ENCODE assay signal across 19 cellular contexts in genomic region chr15:72006382-72006781, GRCh38.
DNase-seq lines count a peak whose midpoint lies in the region; ATAC-seq, FAIRE-seq and TF ChIP-seq lines count a peak whose summit lies in the region.
"Had no signal": no experiment of that assay in that cellular context is flagged by ENCODE, and none has a peak within 500 bp of the region (broad histone marks: within the 10 kb centered on the region; RNA-seq: fewer than 3 reads in every experiment).

No MANE protein-coding gene starts in this region.

- dilution Hi-C loops in IMR-90 (cut with HindIII; ENCODE audit: low sequenced_read_pairs, unreplicated experiment), result no loop called here

- no peak for FAIRE-seq in GM12878 (lab: Jason Lieb, UNC)
- FAIRE-seq: G401.6, H54, K562 had no signal

- no peak for DNase-seq in Caco-2
- DNase-seq in IMR-90, result no peak
- no peak for DNase-seq in GM12878 (ENCODE audit: low read depth, low spot score)
- DNase-seq in stimulated activated naive B cell treated with anti-CD40 and anti-IgM and Interleukin-4, amounts not matched to agents 10 μg/mL and 1 μg/mL and 100 μg/mL, for 72 hours, result no peak
- DNase-seq in uterus, result no peak
- DNase-seq in activated T-cell treated with anti-CD3 and anti-CD28 coated beads, Interleukin-2, amount 50 U/mL, for 72 hours, result no peak
- no peak for DNase-seq in NAMALWA (ENCODE audit: low spot score)
- DNase-seq: 8988T; CD8-positive, alpha-beta T cell; DMS 273 treated with DMSO at 0.1 percent for 48 hours; DMS53; DND-41; HCEC 1CT had no signal

- H3K14ac ChIP-seq in IMR-90 (replicated peaks; ENCODE audit: low read depth, low read length), result no peak overlapping the region

- H3K9ac ChIP-seq in IMR-90 (ENCODE audit: low read depth, low read length) (no peak overlapping the region), GM12878 (ENCODE audit: control insufficient read depth, insufficient read depth, low read length) (no peak overlapping the region)
- H3K9ac ChIP-seq: BLaER1 treated with 17β-estradiol and CSF1 and Interleukin-3, amounts not matched to agents 10 nM and 100 nM had no signal

- no peak overlapping the region for H3K4ac ChIP-seq in IMR-90 (ENCODE audit: low read depth, low read length)

- TF ChIP-seq POLR2A in IMR-90 (IDR thresholded peaks at IDR 0.05; ENCODE audit: low read depth, low read length) (no peak), GM12878 (IDR thresholded peaks at IDR 0.05; ENCODE audit: low read depth, low read length) (no peak), uterus (IDR thresholded peaks at IDR 0.05) (no peak)

- H3K27me3 Mint-ChIP-seq in Caco-2 (ENCODE audit: insufficient read depth, unreplicated experiment), result no peaks in the 10 kb centered on the region
- H3K27me3 Mint-ChIP-seq in stimulated activated naive B cell treated with anti-CD40 and anti-IgM and Interleukin-4, amounts not matched to agents 10 μg/mL and 1 μg/mL and 100 μg/mL, for 72 hours, result no peaks in the 10 kb centered on the region
- no peaks in the 10 kb centered on the region for H3K27me3 Mint-ChIP-seq in activated T-cell treated with anti-CD3 and anti-CD28 coated beads, Interleukin-2, amount 50 U/mL, for 72 hours (ENCODE audit: low read depth)

- peak overlapping the region; percentile 66 for H3K27ac Mint-ChIP-seq in Caco-2 (ENCODE audit: unreplicated experiment)
- no peak overlapping the region for H3K27ac Mint-ChIP-seq in stimulated activated naive B cell treated with anti-CD40 and anti-IgM and Interleukin-4, amounts not matched to agents 10 μg/mL and 1 μg/mL and 100 μg/mL, for 72 hours
- H3K27ac Mint-ChIP-seq in activated T-cell treated with anti-CD3 and anti-CD28 coated beads, Interleukin-2, amount 50 U/mL, for 72 hours, result no peak overlapping the region
- H3K27ac Mint-ChIP-seq: GM23338 had no signal

- H3K4me1 ChIP-seq in Caco-2 (peaks cover 28% of the 10 kb centered on the region), IMR-90 (ENCODE audit: control insufficient read depth, insufficient read depth, low read length) (no peaks in the 10 kb centered on the region), GM12878 (ENCODE audit: control insufficient read depth, insufficient read depth, low read length) (no peaks in the 10 kb centered on the region), uterus (no peaks in the 10 kb centered on the region)
- H3K4me1 ChIP-seq: BLaER1 treated with 17β-estradiol and CSF1 and Interleukin-3, amounts not matched to agents 10 nM and 100 nM had no signal

- no peaks in the 10 kb centered on the region for H3K9me3 Mint-ChIP-seq in Caco-2 (ENCODE audit: unreplicated experiment)
- no peaks in the 10 kb centered on the region for H3K9me3 Mint-ChIP-seq in stimulated activated naive B cell treated with anti-CD40 and anti-IgM and Interleukin-4, amounts not matched to agents 10 μg/mL and 1 μg/mL and 100 μg/mL, for 72 hours
- no peaks in the 10 kb centered on the region for H3K9me3 Mint-ChIP-seq in activated T-cell treated with anti-CD3 and anti-CD28 coated beads, Interleukin-2, amount 50 U/mL, for 72 hours
- H3K9me3 Mint-ChIP-seq: CD8-positive, alpha-beta T cell; GM23338 had no signal

- CTCF ChIA-PET in Caco-2 (lab: Charles Lee) (no interaction called here), IMR-90 (lab: Yijun Ruan, JAX) (no interaction called here), GM12878 (lab: Yijun Ruan, JAX) (no interaction called here)

- SMC1A ChIA-PET in GM12878 (lab: Charles Lee; ENCODE audit: uncharacterized antibody, unreplicated experiment), result interaction anchor here (1.7 kb wide), 1 partner anchor 13 kb away, joined by 6 read pairs; no protein-coding TSS in a partner anchor

- peaks cover 57% of the 10 kb centered on the region for H3K36me3 Mint-ChIP-seq in Caco-2 (ENCODE audit: insufficient read depth, unreplicated experiment)
- H3K36me3 Mint-ChIP-seq in stimulated activated naive B cell treated with anti-CD40 and anti-IgM and Interleukin-4, amounts not matched to agents 10 μg/mL and 1 μg/mL and 100 μg/mL, for 72 hours, result peaks cover 20 to 26% of the 10 kb centered on the region in 2 donors
- peaks cover 0 to 2% of the 10 kb centered on the region in 2 donors for H3K36me3 Mint-ChIP-seq in activated T-cell treated with anti-CD3 and anti-CD28 coated beads, Interleukin-2, amount 50 U/mL, for 72 hours (ENCODE audit: insufficient read depth in 2 of 2)

- no peak for TF ChIP-seq EP300 in GM12878 (IDR thresholded peaks at IDR 0.05; ENCODE audit: borderline replicate concordance in 1 of 2, control insufficient read depth in 1 of 2, low read depth in 2 of 2, low read length in 2 of 2)

- H2BK20ac ChIP-seq in IMR-90 (ENCODE audit: low read depth, low read length), result no peak overlapping the region

- TF ChIP-seq RAD21 in IMR-90 (IDR thresholded peaks at IDR 0.05; ENCODE audit: low read length), result no peak
- no peak for TF ChIP-seq RAD21 in GM12878 (IDR thresholded peaks at IDR 0.05; ENCODE audit: insufficient read depth, low read depth, low read length)

- no peak overlapping the region for H3K4me2 ChIP-seq in IMR-90 (ENCODE audit: low read depth, low read length)
- H3K4me2 ChIP-seq in GM12878 (ENCODE audit: control insufficient read depth, insufficient read depth), result no peak overlapping the region
- H3K4me2 ChIP-seq: BLaER1 treated with 17β-estradiol and CSF1 and Interleukin-3, amounts not matched to agents 10 nM and 100 nM; GM23338 had no signal

- WGBS in IMR-90 (ENCODE audit: extremely low coverage in 2 of 2, insufficient read length in 1 of 2), 2 experiments, result no CpG with 5 or more reads among the region's 4 CpGs
- WGBS in GM12878 (ENCODE audit: insufficient coverage, insufficient replicate concordance, low lambda C conversion rate, missing lambda C conversion rate), result 64% methylated on average over 4 of the region's 4 CpGs

- H3K23ac ChIP-seq in IMR-90 (ENCODE audit: low read depth, low read length), result no peak overlapping the region

- no peak overlapping the region for H4K8ac ChIP-seq in IMR-90 (ENCODE audit: low read depth in 2 of 2, low read length in 2 of 2)

- H3K9me3 ChIP-seq in Caco-2 (no peaks in the 10 kb centered on the region), IMR-90 (ENCODE audit: control insufficient read depth, insufficient read depth, low read length) (no peaks in the 10 kb centered on the region), GM12878 (replicated peaks; ENCODE audit: control insufficient read depth, insufficient read depth, low read length) (no peaks in the 10 kb centered on the region), uterus (no peaks in the 10 kb centered on the region)
- H3K9me3 ChIP-seq: BLaER1 treated with 17β-estradiol and CSF1 and Interleukin-3, amounts not matched to agents 10 nM and 100 nM had no signal

- POLR2A ChIA-PET in Caco-2 (lab: Charles Lee), result no interaction called here
- POLR2A ChIA-PET in IMR-90 (lab: Charles Lee; ENCODE audit: unreplicated experiment), result no interaction called here
- POLR2A ChIA-PET in GM12878 (lab: Charles Lee), result no interaction called here

- no peak overlapping the region for H2AK9ac ChIP-seq in IMR-90 (replicated peaks; ENCODE audit: low read depth, low read length, poor library complexity)

- in situ Hi-C loops in IMR-90 (cut with MboI; ENCODE audit: low sequenced_read_pairs) (no loop called here), GM12878 (cut with MboI) (no loop called here)

- H4K91ac ChIP-seq in IMR-90 (ENCODE audit: insufficient read depth, low read depth, low read length), result no peak overlapping the region

- no peak overlapping the region for H2BK15ac ChIP-seq in IMR-90 (ENCODE audit: low read depth, low read length)

- no peak overlapping the region for H2BK5ac ChIP-seq in IMR-90 (ENCODE audit: low read depth, low read length, poor library complexity, severe bottlenecking)

- no peak for ATAC-seq in IMR-90 (ENCODE audit: low read depth)
- ATAC-seq in GM12878, result peak; percentile 61
- ATAC-seq in stimulated activated naive B cell treated with anti-CD40 and anti-IgM and Interleukin-4, amounts not matched to agents 10 μg/mL and 1 μg/mL and 100 μg/mL, for 72 hours (replicated peaks), result peak; percentile 29 to 62
- no peak for ATAC-seq in activated T-cell treated with anti-CD3 and anti-CD28 coated beads, Interleukin-2, amount 50 U/mL, for 72 hours (replicated peaks in 1 of 2)
- ATAC-seq: CD8-positive, alpha-beta T cell; GM23338; K562 had no signal

- RAD21 ChIA-PET in GM12878 (lab: Charles Lee; ENCODE audit: unreplicated experiment), result no interaction called here

- no peak overlapping the region for H3K27ac ChIP-seq in IMR-90 (ENCODE audit: insufficient read depth, low read length)
- H3K27ac ChIP-seq in GM12878 (ENCODE audit: control insufficient read depth, insufficient read depth), result no peak overlapping the region
- H3K27ac ChIP-seq in uterus, result no peak overlapping the region
- H3K27ac ChIP-seq: BLaER1 treated with 17β-estradiol and CSF1 and Interleukin-3, amounts not matched to agents 10 nM and 100 nM; HL-60 had no signal

- H2BK120ac ChIP-seq in IMR-90 (ENCODE audit: low read depth, low read length), result no peak overlapping the region

- intact Hi-C loops in Caco-2 (cut with micrococcal nuclease; ENCODE audit: unreplicated experiment) (no loop called here), IMR-90 (cut with micrococcal nuclease) (no loop called here), GM12878 (cut with micrococcal nuclease; ENCODE audit: unreplicated experiment) (no loop called here), uterus (cut with DNase I; ENCODE audit: low total_unique reads) (no loop called here)

- no peak overlapping the region for H3K56ac ChIP-seq in IMR-90 (ENCODE audit: extremely low read depth, insufficient read depth, low read length)

- H4K20me1 ChIP-seq in IMR-90 (ENCODE audit: insufficient read depth, low read length) (no peaks in the 10 kb centered on the region), GM12878 (ENCODE audit: control insufficient read depth, insufficient read depth) (no peaks in the 10 kb centered on the region)
- H4K20me1 ChIP-seq: BLaER1 treated with 17β-estradiol and CSF1 and Interleukin-3, amounts not matched to agents 10 nM and 100 nM had no signal

- H3K27me3 ChIP-seq in Caco-2 (replicated peaks; ENCODE audit: control insufficient read depth, insufficient read depth, low read length) (no peaks in the 10 kb centered on the region), IMR-90 (ENCODE audit: control insufficient read depth, insufficient read depth, low read length) (no peaks in the 10 kb centered on the region), GM12878 (replicated peaks in 1 of 2; ENCODE audit: control insufficient read depth in 2 of 2, insufficient read depth in 2 of 2, low read length in 1 of 2) (no peaks in the 10 kb centered on the region), uterus (no peaks in the 10 kb centered on the region)
- H3K27me3 ChIP-seq: BLaER1 treated with 17β-estradiol and CSF1 and Interleukin-3, amounts not matched to agents 10 nM and 100 nM had no signal

- H3K4me3 ChIP-seq in Caco-2 (ENCODE audit: low read depth, low read length), result no peak overlapping the region
- no peak overlapping the region for H3K4me3 ChIP-seq in IMR-90 (ENCODE audit: insufficient read depth, low read depth, low read length)
- H3K4me3 ChIP-seq in GM12878, result no peak overlapping the region
- H3K4me3 ChIP-seq in uterus, result no peak overlapping the region
- H3K4me3 ChIP-seq: BLaER1 treated with 17β-estradiol and CSF1 and Interleukin-3, amounts not matched to agents 10 nM and 100 nM; GM23338; K562 had no signal

- TF ChIP-seq CTCF in Caco-2 (IDR thresholded peaks at IDR 0.05; ENCODE audit: insufficient read depth in 1 of 2, low read depth in 1 of 2, low read length in 1 of 2, severe bottlenecking in 1 of 2, unreplicated experiment in 1 of 2) (no peak), IMR-90 (conservative IDR thresholded peaks at IDR 0.05; ENCODE audit: low read depth, low read length) (no peak), GM12878 (IDR thresholded peaks at IDR 0.05 in 2 of 3, conservative IDR thresholded peaks at IDR 0.05 in 1 of 3; ENCODE audit: control insufficient read depth in 2 of 3, extremely low read depth in 1 of 3, insufficient read depth in 1 of 3, low read depth in 3 of 3, low read length in 3 of 3) (no peak), uterus (IDR thresholded peaks at IDR 0.05) (no peak)

- H3K4me3 Mint-ChIP-seq in Caco-2 (ENCODE audit: unreplicated experiment), result no peak overlapping the region
- no peak overlapping the region for H3K4me3 Mint-ChIP-seq in stimulated activated naive B cell treated with anti-CD40 and anti-IgM and Interleukin-4, amounts not matched to agents 10 μg/mL and 1 μg/mL and 100 μg/mL, for 72 hours
- no peak overlapping the region for H3K4me3 Mint-ChIP-seq in activated T-cell treated with anti-CD3 and anti-CD28 coated beads, Interleukin-2, amount 50 U/mL, for 72 hours
- H3K4me3 Mint-ChIP-seq: CD8-positive, alpha-beta T cell; GM23338 had no signal

- peaks cover 18% of the 10 kb centered on the region for H3K4me1 Mint-ChIP-seq in Caco-2 (ENCODE audit: low read depth, unreplicated experiment)
- H3K4me1 Mint-ChIP-seq in stimulated activated naive B cell treated with anti-CD40 and anti-IgM and Interleukin-4, amounts not matched to agents 10 μg/mL and 1 μg/mL and 100 μg/mL, for 72 hours, result peaks cover 1 to 9% of the 10 kb centered on the region in 2 donors
- H3K4me1 Mint-ChIP-seq in activated T-cell treated with anti-CD3 and anti-CD28 coated beads, Interleukin-2, amount 50 U/mL, for 72 hours (ENCODE audit: low read depth), result peaks cover 2% of the 10 kb centered on the region
- H3K4me1 Mint-ChIP-seq: GM23338 had no signal

- H3K18ac ChIP-seq in IMR-90 (ENCODE audit: low read depth, low read length), result no peak overlapping the region

- H4K5ac ChIP-seq in IMR-90 (ENCODE audit: low read depth, low read length), result no peak overlapping the region

- H3K79me2 ChIP-seq in GM12878 (ENCODE audit: control insufficient read depth, insufficient read depth, low read length), result no peaks in the 10 kb centered on the region

- no peaks in the 10 kb centered on the region for H3K9me1 ChIP-seq in IMR-90 (ENCODE audit: insufficient read depth, low read length)

- H3K79me1 ChIP-seq in IMR-90 (ENCODE audit: low read depth in 1 of 2, low read length in 2 of 2), result no peaks in the 10 kb centered on the region; a peak in 3 of 4 replicates

- BruUV-seq in Caco-2 (replicated peaks; lab: Mats Ljungman, UMichigan), result no TSS peak
- TSS peak; percentile 18 for BruUV-seq in IMR-90 (replicated peaks; lab: Mats Ljungman, UMichigan)
- BruUV-seq in GM12878 (replicated peaks; lab: Mats Ljungman, UMichigan), result no TSS peak

- no peak overlapping the region for H2AK5ac ChIP-seq in IMR-90 (ENCODE audit: low read depth, low read length)

- H3K36me3 ChIP-seq in Caco-2 (ENCODE audit: control insufficient read depth, insufficient read depth, low read length) (no peaks in the 10 kb centered on the region), IMR-90 (ENCODE audit: control insufficient read depth, insufficient read depth, low read length) (peaks cover 6% of the 10 kb centered on the region), GM12878 (ENCODE audit: control insufficient read depth in 2 of 2, insufficient read depth in 2 of 2, low read length in 1 of 2) (no peaks in the 10 kb centered on the region; a peak in 1 of 4 replicates), uterus (no peaks in the 10 kb centered on the region)

- no peak overlapping the region for H2AFZ ChIP-seq in IMR-90 (replicated peaks; ENCODE audit: low read length, poor library complexity)
- H2AFZ ChIP-seq in GM12878 (ENCODE audit: control insufficient read depth, low read depth, low read length), result no peak overlapping the region
- H2AFZ ChIP-seq: GM23338 had no signal

Comparison
In these comparisons a context has a peak if more than half of its experiments do, and no peak if none do; other contexts are left out.
1. ATAC-seq: peak in GM12878 (single experiment) and stimulated activated naive B cell treated with anti-CD40 and anti-IgM and Interleukin-4, amounts not matched to agents 10 μg/mL and 1 μg/mL and 100 μg/mL, for 72 hours (2 of 2); none in IMR-90 (single experiment) and activated T-cell treated with anti-CD3 and anti-CD28 coated beads, Interleukin-2, amount 50 U/mL, for 72 hours (0 of 2).